In genomic region chr11:124779568-124779967, GRCh38 we compare ENCODE assay signal across 24 cellular contexts. TPM values are rescaled to one million over a fixed set of nuclear protein-coding genes. Genes with fewer than 3 reads are reported as not detected.
A peak's percentile ranks its signal among the peaks of the same experiment; 100 is the strongest.
DNase-seq lines count a peak whose midpoint lies in the region; FAIRE-seq and TF ChIP-seq lines count a peak whose summit lies in the region.
"Had no signal": no experiment of that assay in that cellular context is flagged by ENCODE, and none has a peak within 500 bp of the region (broad histone marks: within the 10 kb centered on the region; RNA-seq: fewer than 3 reads in every experiment).

No MANE protein-coding gene starts in this region.

- CTCF ChIA-PET in endothelial cell of umbilical vein (lab: Charles Lee) = interaction anchor here (0.7 to 4.2 kb wide), 14 partner anchors 10 to 135 kb away, joined by 3 to 52 read pairs (median 16); partner anchors contain the start of gene ESAM
- CTCF ChIA-PET in activated naive CD4-positive, alpha-beta T cell treated with anti-CD3 and anti-CD28 coated beads, Interleukin-2, amount 10 ng/mL, durations not matched to agents 7 days and 5 days (lab: Charles Lee) = interaction anchor here (1.4 to 1.7 kb wide), 2 partner anchors 33 to 110 kb away, joined by 4 to 5 read pairs; no protein-coding TSS in a partner anchor

- no peak overlapping the region for H3K4me3 Mint-ChIP-seq in activated naive CD4-positive, alpha-beta T cell treated with anti-CD3 and anti-CD28 coated beads, Interleukin-2, amount 10 ng/mL, durations not matched to agents 7 days and 5 days
- H3K4me3 Mint-ChIP-seq: CD4-positive, alpha-beta memory T cell; GM23338; H9 had no signal

- intact Hi-C loops in endothelial cell of umbilical vein (cut with micrococcal nuclease) = loop anchor here (2.0 kb wide), 1 partner anchor 17 kb away; the partner anchor contains the start of gene ESAM

- H3K4me1 Mint-ChIP-seq in activated naive CD4-positive, alpha-beta T cell treated with anti-CD3 and anti-CD28 coated beads, Interleukin-2, amount 10 ng/mL, durations not matched to agents 7 days and 5 days = peaks cover 19% of the 10 kb centered on the region

- DNase-seq in GM12892 (ENCODE audit: insufficient read length) (no peak), endothelial cell of umbilical vein (ENCODE audit: low read depth, low spot score) (peak; percentile 30), C1 segment of cervical spinal cord (lab: John Stamatoyannopoulos, UW) (no peak), NCI-H128 (lab: John Stamatoyannopoulos, UW; ENCODE audit: unreplicated experiment) (no peak)
- DNase-seq in activated naive CD4-positive, alpha-beta T cell treated with anti-CD3 and anti-CD28 coated beads, Interleukin-2, amount 10 ng/mL, durations not matched to agents 7 days and 5 days = no peak
- DNase-seq: 8988T; ACHN; AML-193; BE2C; Calu3; CD4-positive, alpha-beta memory T cell; COR-L47; DMS53; DMS79 treated with DMSO at 0.1 percent for 48 hours; GF-D8; H9 had no signal

- no peaks in the 10 kb centered on the region for H3K9me1 ChIP-seq in endothelial cell of umbilical vein (replicated peaks; ENCODE audit: control insufficient read depth, extremely low read depth, insufficient read depth, low read length)

- no peaks in the 10 kb centered on the region for H3K27me3 ChIP-seq in endothelial cell of umbilical vein (ENCODE audit: control insufficient read depth in 2 of 2, insufficient read depth in 2 of 2, low read length in 2 of 2)
- H3K27me3 ChIP-seq: BE2C; BLaER1 treated with 17β-estradiol and CSF1 and Interleukin-3, amounts not matched to agents 10 nM and 100 nM had no signal

- H3K9ac ChIP-seq in endothelial cell of umbilical vein (replicated peaks; ENCODE audit: extremely low read depth, insufficient read depth, low read length) = no peak overlapping the region
- H3K9ac ChIP-seq: BLaER1 treated with 17β-estradiol and CSF1 and Interleukin-3, amounts not matched to agents 10 nM and 100 nM had no signal

- no peak overlapping the region for H3K27ac ChIP-seq in endothelial cell of umbilical vein (ENCODE audit: insufficient read depth, low read depth, low read length)
- H3K27ac ChIP-seq: A549; BLaER1 treated with 17β-estradiol and CSF1 and Interleukin-3, amounts not matched to agents 10 nM and 100 nM had no signal

- TF ChIP-seq POLR2A in GM12892 (IDR thresholded peaks at IDR 0.05; ENCODE audit: low read depth, low read length) (no peak), endothelial cell of umbilical vein (IDR thresholded peaks at IDR 0.05; ENCODE audit: low read depth, low read length) (no peak)

- dilution Hi-C loops in endothelial cell of umbilical vein (cut with MboI; ENCODE audit: extremely low pct_ligation_motif_present, low sequenced_read_pairs) = no loop called here

- no peaks in the 10 kb centered on the region for H3K9me3 ChIP-seq in endothelial cell of umbilical vein (replicated peaks; ENCODE audit: control insufficient read depth, insufficient read depth, low read length)
- H3K9me3 ChIP-seq: A549; BE2C; BLaER1 treated with 17β-estradiol and CSF1 and Interleukin-3, amounts not matched to agents 10 nM and 100 nM had no signal

- no peak overlapping the region for H2AFZ ChIP-seq in endothelial cell of umbilical vein (ENCODE audit: low read depth, low read length)
- H2AFZ ChIP-seq: GM23338 had no signal

- no peak for TF ChIP-seq CTCF in endothelial cell of umbilical vein (IDR thresholded peaks at IDR 0.05; ENCODE audit: extremely low read depth in 1 of 2, insufficient read depth in 1 of 2, low read depth in 1 of 2, low read length in 2 of 2)

- no peaks in the 10 kb centered on the region for H3K27me3 Mint-ChIP-seq in activated naive CD4-positive, alpha-beta T cell treated with anti-CD3 and anti-CD28 coated beads, Interleukin-2, amount 10 ng/mL, durations not matched to agents 7 days and 5 days
- H3K27me3 Mint-ChIP-seq: CD4-positive, alpha-beta memory T cell had no signal

- H3K4me2 ChIP-seq in endothelial cell of umbilical vein (ENCODE audit: insufficient read depth, low read length) = no peak overlapping the region
- H3K4me2 ChIP-seq: A549; BLaER1 treated with 17β-estradiol and CSF1 and Interleukin-3, amounts not matched to agents 10 nM and 100 nM; GM23338 had no signal

- H3K36me3 Mint-ChIP-seq in activated naive CD4-positive, alpha-beta T cell treated with anti-CD3 and anti-CD28 coated beads, Interleukin-2, amount 10 ng/mL, durations not matched to agents 7 days and 5 days = peaks cover 16% of the 10 kb centered on the region

- no peak overlapping the region for H3K27ac Mint-ChIP-seq in activated naive CD4-positive, alpha-beta T cell treated with anti-CD3 and anti-CD28 coated beads, Interleukin-2, amount 10 ng/mL, durations not matched to agents 7 days and 5 days
- H3K27ac Mint-ChIP-seq: GM23338 had no signal

- peaks cover 38% of the 10 kb centered on the region for H3K79me2 ChIP-seq in endothelial cell of umbilical vein (ENCODE audit: control insufficient read depth, insufficient read depth, low read length)

- H4K20me1 ChIP-seq in endothelial cell of umbilical vein (replicated peaks; ENCODE audit: control insufficient read depth, extremely low read depth, insufficient read depth, low read length) = peaks cover 1% of the 10 kb centered on the region

- no peaks in the 10 kb centered on the region for H3K36me3 ChIP-seq in endothelial cell of umbilical vein (ENCODE audit: control insufficient read depth in 2 of 2, extremely low read depth in 1 of 2, insufficient read depth in 2 of 2, low read length in 2 of 2)
- H3K36me3 ChIP-seq: BE2C had no signal

- no peaks in the 10 kb centered on the region for H3K4me1 ChIP-seq in endothelial cell of umbilical vein (ENCODE audit: control insufficient read depth, extremely low read depth, insufficient read depth, low read length)
- H3K4me1 ChIP-seq: A549, BE2C had no signal

- H3K4me3 ChIP-seq in endothelial cell of umbilical vein (replicated peaks in 1 of 3; ENCODE audit: insufficient read depth in 1 of 3, low read depth in 1 of 3, low read length in 3 of 3) = no peak overlapping the region
- H3K4me3 ChIP-seq: A549; BLaER1 treated with 17β-estradiol and CSF1 and Interleukin-3, amounts not matched to agents 10 nM and 100 nM; GM23338 had no signal

- H3K9me3 Mint-ChIP-seq in activated naive CD4-positive, alpha-beta T cell treated with anti-CD3 and anti-CD28 coated beads, Interleukin-2, amount 10 ng/mL, durations not matched to agents 7 days and 5 days = no peaks in the 10 kb centered on the region
- H3K9me3 Mint-ChIP-seq: GM23338, H9 had no signal

- FAIRE-seq in GM12892 (lab: Jason Lieb, UNC) (peak; percentile 51), endothelial cell of umbilical vein (lab: Jason Lieb, UNC) (peak; percentile 72), islet of Langerhans (lab: Jason Lieb, UNC) (peak; percentile 5)
- FAIRE-seq: A549, GM18507 had no signal

- no TSS peak for BruUV-seq in endothelial cell of umbilical vein (replicated peaks; lab: Mats Ljungman, UMichigan)

- POLR2A ChIA-PET in endothelial cell of umbilical vein (lab: Charles Lee) = no interaction called here

TF ChIP-seq in endothelial cell of umbilical vein, 7 proteins besides CTCF, POLR2A, EP300 and RAD21:
- no peak for TF ChIP-seq JUN (IDR thresholded peaks at IDR 0.05; ENCODE audit: borderline replicate concordance, insufficient read depth, insufficient read length, low read depth)
- no peak for TF ChIP-seq FOS (IDR thresholded peaks at IDR 0.05; ENCODE audit: borderline replicate concordance, insufficient read depth, low read length)

RNA-seq across cellular contexts. Expression of gene ESAM, which starts 17.5 kb away (rescaled TPM):
- 4.0 TPM for polyA plus RNA-seq in GM12892 (2012; ENCODE audit: missing spikeins)
- total RNA-seq in endothelial cell of umbilical vein = 273 and 303 TPM in 2 replicates
- 383 and 451 TPM in 2 replicates for polyA plus RNA-seq in endothelial cell of umbilical vein
- 364 and 365 TPM in 2 replicates for polyA plus RNA-seq in endothelial cell of umbilical vein (2011; cell fraction: cytosol; rRNA removed)
- polyA plus RNA-seq in endothelial cell of umbilical vein (2011; cell fraction: nucleus; rRNA removed) = 321 and 349 TPM in 2 replicates
- polyA plus RNA-seq in endothelial cell of umbilical vein (2012) = 148 and 187 TPM in 2 replicates
- polyA minus RNA-seq in endothelial cell of umbilical vein = 205 and 226 TPM in 2 replicates
- polyA minus RNA-seq in endothelial cell of umbilical vein (2011; cell fraction: cytosol; rRNA and poly(A)+ RNA removed) = 0.51 TPM
- polyA minus RNA-seq in endothelial cell of umbilical vein (2011; cell fraction: nucleus; rRNA and poly(A)+ RNA removed) = 66.6 and 81.3 TPM in 2 replicates
- total RNA-seq: G401, GM23338 had no signal

RNA-seq across cellular contexts. Expression of gene MSANTD2, which starts 20.6 kb away (rescaled TPM):
- polyA plus RNA-seq in GM12892 (2012; ENCODE audit: missing spikeins) = 5.6 TPM
- total RNA-seq in endothelial cell of umbilical vein = 17.0 and 23.2 TPM in 2 replicates
- 5.5 and 5.6 TPM in 2 replicates for polyA plus RNA-seq in endothelial cell of umbilical vein
- 4.2 and 5.5 TPM in 2 replicates for polyA plus RNA-seq in endothelial cell of umbilical vein (2011; cell fraction: cytosol; rRNA removed)
- 38.7 and 39.2 TPM in 2 replicates for polyA plus RNA-seq in endothelial cell of umbilical vein (2011; cell fraction: nucleus; rRNA removed)
- polyA plus RNA-seq in endothelial cell of umbilical vein (2012) = 6.5 and 10.3 TPM in 2 replicates
- polyA minus RNA-seq in endothelial cell of umbilical vein = 5.5 and 7.1 TPM in 2 replicates
- 4.1 TPM for polyA minus RNA-seq in endothelial cell of umbilical vein (2011; cell fraction: cytosol; rRNA and poly(A)+ RNA removed)
- polyA minus RNA-seq in endothelial cell of umbilical vein (2011; cell fraction: nucleus; rRNA and poly(A)+ RNA removed) = 14.6 and 16.4 TPM in 2 replicates

RNA-seq across cellular contexts. Expression of gene VSIG2, which starts 27.5 kb away (rescaled TPM):
- not detected for polyA plus RNA-seq in GM12892 (2012; ENCODE audit: missing spikeins)
- 3.6 and 7.0 TPM in 2 replicates for total RNA-seq in endothelial cell of umbilical vein
- polyA plus RNA-seq in endothelial cell of umbilical vein = 0.94 and 1.2 TPM in 2 replicates
- 0.34 and 0.45 TPM in 2 replicates for polyA plus RNA-seq in endothelial cell of umbilical vein (2011; cell fraction: cytosol; rRNA removed)
- polyA plus RNA-seq in endothelial cell of umbilical vein (2011; cell fraction: nucleus; rRNA removed) = 5.8 and 9.3 TPM in 2 replicates
- polyA plus RNA-seq in endothelial cell of umbilical vein (2012) = 1.1 TPM in 2 replicates
- polyA minus RNA-seq in endothelial cell of umbilical vein = 0.32 and 0.49 TPM in 2 replicates
- not detected for polyA minus RNA-seq in endothelial cell of umbilical vein (2011; cell fraction: cytosol; rRNA and poly(A)+ RNA removed)
- polyA minus RNA-seq in endothelial cell of umbilical vein (2011; cell fraction: nucleus; rRNA and poly(A)+ RNA removed) = 0.38 and 0.63 TPM in 2 replicates
- total RNA-seq: Calu3, Daoy, G401, GM23338, H4, H9 had no signal
- polyA plus RNA-seq: A549, GM23338 had no signal

RNA-seq across cellular contexts. Expression of gene NRGN, which starts 39.8 kb away (rescaled TPM):
- polyA plus RNA-seq in GM12892 (2012; ENCODE audit: missing spikeins) = not detected
- total RNA-seq in endothelial cell of umbilical vein = 30.9 and 33.5 TPM in 2 replicates
- polyA plus RNA-seq in endothelial cell of umbilical vein = 29.1 and 31.5 TPM in 2 replicates
- polyA plus RNA-seq in endothelial cell of umbilical vein (2011; cell fraction: cytosol; rRNA removed) = 24.3 and 27.7 TPM in 2 replicates
- 24.0 and 26.1 TPM in 2 replicates for polyA plus RNA-seq in endothelial cell of umbilical vein (2011; cell fraction: nucleus; rRNA removed)
- 24.3 and 42.3 TPM in 2 replicates for polyA plus RNA-seq in endothelial cell of umbilical vein (2012)
- 7.5 and 11.0 TPM in 2 replicates for polyA minus RNA-seq in endothelial cell of umbilical vein
- 1.3 TPM for polyA minus RNA-seq in endothelial cell of umbilical vein (2011; cell fraction: cytosol; rRNA and poly(A)+ RNA removed)
- polyA minus RNA-seq in endothelial cell of umbilical vein (2011; cell fraction: nucleus; rRNA and poly(A)+ RNA removed) = 5.5 and 9.1 TPM in 2 replicates
- polyA plus RNA-seq: CD4-positive, alpha-beta memory T cell had no signal
